Comparison of ENCODE assay signal across 1 cellular context in the genomic region with DNA sequence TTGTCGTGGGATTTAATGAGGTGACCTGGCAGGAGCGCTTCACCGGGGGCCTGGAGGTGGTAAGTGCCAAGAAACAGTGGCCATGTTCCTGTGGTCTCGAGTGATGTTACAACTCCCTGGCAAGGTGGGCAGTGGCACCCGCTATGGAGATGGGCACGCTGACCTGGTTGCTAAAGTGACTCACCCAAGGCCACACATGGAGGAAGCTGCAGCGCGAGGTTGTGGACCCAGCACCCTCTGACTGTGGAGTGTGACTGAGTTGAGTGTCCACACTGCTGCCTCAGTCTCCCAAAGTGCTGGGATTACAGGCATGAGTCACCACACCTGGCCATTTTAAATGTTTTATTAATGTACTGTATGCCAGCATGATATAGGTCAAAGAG.
TF ChIP-seq lines count a peak whose summit lies in the region.

No MANE protein-coding gene starts in this region.

TF ChIP-seq in HCT116, 20 proteins besides CTCF, POLR2A, EP300 and RAD21 (continued from another document):
- TF ChIP-seq, protein P1, sequence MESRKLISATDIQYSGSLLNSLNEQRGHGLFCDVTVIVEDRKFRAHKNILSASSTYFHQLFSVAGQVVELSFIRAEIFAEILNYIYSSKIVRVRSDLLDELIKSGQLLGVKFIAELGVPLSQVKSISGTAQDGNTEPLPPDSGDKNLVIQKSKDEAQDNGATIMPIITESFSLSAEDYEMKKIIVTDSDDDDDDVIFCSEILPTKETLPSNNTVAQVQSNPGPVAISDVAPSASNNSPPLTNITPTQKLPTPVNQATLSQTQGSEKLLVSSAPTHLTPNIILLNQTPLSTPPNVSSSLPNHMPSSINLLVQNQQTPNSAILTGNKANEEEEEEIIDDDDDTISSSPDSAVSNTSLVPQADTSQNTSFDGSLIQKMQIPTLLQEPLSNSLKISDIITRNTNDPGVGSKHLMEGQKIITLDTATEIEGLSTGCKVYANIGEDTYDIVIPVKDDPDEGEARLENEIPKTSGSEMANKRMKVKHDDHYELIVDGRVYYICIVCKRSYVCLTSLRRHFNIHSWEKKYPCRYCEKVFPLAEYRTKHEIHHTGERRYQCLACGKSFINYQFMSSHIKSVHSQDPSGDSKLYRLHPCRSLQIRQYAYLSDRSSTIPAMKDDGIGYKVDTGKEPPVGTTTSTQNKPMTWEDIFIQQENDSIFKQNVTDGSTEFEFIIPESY (IDR thresholded peaks at IDR 0.05; ENCODE audit: extremely low read depth, insufficient replicate concordance, low read length), result no peak
- TF ChIP-seq ZNF274 (IDR thresholded peaks at IDR 0.05; ENCODE audit: low read depth, low read length) (no peak), POLR2AphosphoS5 (IDR thresholded peaks at IDR 0.05; ENCODE audit: low read depth, low read length) (no peak), SRF (IDR thresholded peaks at IDR 0.05; ENCODE audit: low read depth) (no peak), JUND (IDR thresholded peaks at IDR 0.05) (no peak)
TF ChIP-seq in HCT116: peak in this region for 0.
